In genomic region chr11:575996-576756, GRCh38 we compare ENCODE assay signal across 8 cellular contexts. TPM values are rescaled to one million over a fixed set of nuclear protein-coding genes. Genes with fewer than 3 reads are reported as not detected.
DNase-seq lines count a peak whose midpoint lies in the region; ATAC-seq and TF ChIP-seq lines count a peak whose summit lies in the region.

Gene PHRF1 (plus strand): TSS chr11:576470. CDS start chr11:581513, 5,043 bp downstream.

- no peaks in the 10 kb centered on the region for H4K20me1 ChIP-seq in fibroblast of lung (ENCODE audit: control insufficient read depth, extremely low read depth, insufficient read depth, low read length)

- H3K36me3 Mint-ChIP-seq in naive thymus-derived CD8-positive, alpha-beta T cell = peaks cover 0 to 3% (median 0%) of the 10 kb centered on the region in 3 donors
- peaks cover 2 to 5% of the 10 kb centered on the region in 2 donors for H3K36me3 Mint-ChIP-seq in stimulated activated naive B cell treated with anti-CD40 and anti-IgM and Interleukin-4, amounts not matched to agents 10 μg/mL and 1 μg/mL and 100 μg/mL, for 72 hours

- H3K9me3 Mint-ChIP-seq in naive thymus-derived CD8-positive, alpha-beta T cell = no peaks in the 10 kb centered on the region
- H3K9me3 Mint-ChIP-seq in stimulated activated naive B cell treated with anti-CD40 and anti-IgM and Interleukin-4, amounts not matched to agents 10 μg/mL and 1 μg/mL and 100 μg/mL, for 72 hours = no peaks in the 10 kb centered on the region

- H2AFZ ChIP-seq in fibroblast of lung (ENCODE audit: low read length) = peak within 1 kb of the TSS; percentile 97

- H3K27ac ChIP-seq in fibroblast of lung (ENCODE audit: insufficient read depth, low read length) = peak within 1 kb of the TSS; percentile 99

- ATAC-seq in naive thymus-derived CD8-positive, alpha-beta T cell = peak; percentile 80 to 87
- ATAC-seq in stimulated activated naive B cell treated with anti-CD40 and anti-IgM and Interleukin-4, amounts not matched to agents 10 μg/mL and 1 μg/mL and 100 μg/mL, for 72 hours (replicated peaks) = peak; percentile 95 to 96

- no peaks in the 10 kb centered on the region for H3K9me3 ChIP-seq in fibroblast of lung (ENCODE audit: control insufficient read depth, insufficient read depth, low read depth, low read length)

- POLR2A ChIA-PET in naive thymus-derived CD8-positive, alpha-beta T cell (lab: Charles Lee) = interaction anchor here (0.6 to 5.1 kb wide), 27 partner anchors 9 to 369 kb away, joined by 3 to 48 read pairs (median 4); partner anchors contain the start of genes BET1L, DEAF1, GATD1 and HRAS

- H3K4me1 Mint-ChIP-seq in naive thymus-derived CD8-positive, alpha-beta T cell = peaks cover 25 to 55% (median 53%) of the 10 kb centered on the region in 4 donors
- H3K4me1 Mint-ChIP-seq in stimulated activated naive B cell treated with anti-CD40 and anti-IgM and Interleukin-4, amounts not matched to agents 10 μg/mL and 1 μg/mL and 100 μg/mL, for 72 hours = peaks cover 26 to 48% of the 10 kb centered on the region in 2 donors

- peak within 1 kb of the TSS; percentile 93 to 99 (median 98) for H3K27ac Mint-ChIP-seq in naive thymus-derived CD8-positive, alpha-beta T cell
- peak within 1 kb of the TSS; percentile 99 for H3K27ac Mint-ChIP-seq in stimulated activated naive B cell treated with anti-CD40 and anti-IgM and Interleukin-4, amounts not matched to agents 10 μg/mL and 1 μg/mL and 100 μg/mL, for 72 hours

- no peak for TF ChIP-seq CTCF in LNCaP clone FGC (IDR thresholded peaks at IDR 0.05; ENCODE audit: control insufficient read depth, extremely low read depth, insufficient read depth)
- TF ChIP-seq CTCF in fibroblast of lung (conservative IDR thresholded peaks at IDR 0.05 in 1 of 2, IDR thresholded peaks at IDR 0.05 in 1 of 2; ENCODE audit: low read depth in 1 of 2, low read length in 2 of 2) = no peak

- H3K4me3 ChIP-seq in LNCaP clone FGC (ENCODE audit: low read depth, low read length) (peak within 1 kb of the TSS; percentile 79), fibroblast of lung (replicated peaks in 1 of 4; ENCODE audit: control extremely low read depth in 1 of 4, insufficient read depth in 1 of 4, low read depth in 3 of 4, low read length in 4 of 4) (peak within 1 kb of the TSS; percentile 76 to 96 (median 95))

- H3K4me1 ChIP-seq in fibroblast of lung (ENCODE audit: control insufficient read depth, extremely low read depth, insufficient read depth, low read length) = peaks cover 3% of the 10 kb centered on the region

- H3K9ac ChIP-seq in fibroblast of lung (ENCODE audit: insufficient read depth, low read length) = peak within 1 kb of the TSS; percentile 98

- H3K36me3 ChIP-seq in fibroblast of lung (ENCODE audit: control insufficient read depth, insufficient read depth, low read length) = peaks cover 3% of the 10 kb centered on the region

- H3K4me3 Mint-ChIP-seq in naive thymus-derived CD8-positive, alpha-beta T cell = peak within 1 kb of the TSS; percentile 87 to 99 (median 97)
- H3K4me3 Mint-ChIP-seq in stimulated activated naive B cell treated with anti-CD40 and anti-IgM and Interleukin-4, amounts not matched to agents 10 μg/mL and 1 μg/mL and 100 μg/mL, for 72 hours = peak within 1 kb of the TSS; percentile 88 to 97

- H3K27me3 ChIP-seq in fibroblast of lung (ENCODE audit: control insufficient read depth, insufficient read depth, low read length) = no peaks in the 10 kb centered on the region

- peaks cover 44% of the 10 kb centered on the region for H3K79me2 ChIP-seq in fibroblast of lung (ENCODE audit: control insufficient read depth, insufficient read depth, low read length)

- peaks cover 0 to 2% (median 0%) of the 10 kb centered on the region in 5 donors for H3K27me3 Mint-ChIP-seq in naive thymus-derived CD8-positive, alpha-beta T cell
- peaks cover 12 to 14% of the 10 kb centered on the region in 2 donors for H3K27me3 Mint-ChIP-seq in stimulated activated naive B cell treated with anti-CD40 and anti-IgM and Interleukin-4, amounts not matched to agents 10 μg/mL and 1 μg/mL and 100 μg/mL, for 72 hours

- DNase-seq in Daoy (ENCODE audit: low read depth) (peak; percentile 94), GOT3 (lab: John Stamatoyannopoulos, UW) (peak; percentile 74), LNCaP clone FGC (ENCODE audit: low read depth) (peak; percentile 79), RPMI8226 (peak; percentile 91), fibroblast of lung (ENCODE audit: low read depth in 2 of 2) (peak; percentile 93 to 96)
- DNase-seq in activated T-helper 1 cell treated with anti-CD3 and anti-CD28 coated beads, Interleukin-2, amount 50 U/mL, for 16 hours (ENCODE audit: low read depth in 1 of 2, low spot score in 1 of 2) = peak; percentile 91 to 94
- peak; percentile 91 to 99 (median 96) for DNase-seq in naive thymus-derived CD8-positive, alpha-beta T cell
- DNase-seq in stimulated activated naive B cell treated with anti-CD40 and anti-IgM and Interleukin-4, amounts not matched to agents 10 μg/mL and 1 μg/mL and 100 μg/mL, for 72 hours = peak; percentile 89

- peak within 1 kb of the TSS; percentile 97 for H3K4me2 ChIP-seq in fibroblast of lung (ENCODE audit: extremely low read depth, insufficient read depth, low read length)

RNA-seq across cellular contexts. Expression of gene PHRF1, which starts in this region (rescaled TPM):
- total RNA-seq in Daoy (2014; rRNA removed; shearing (Covaris generic)) = 22.0 and 29.2 TPM in 2 replicates
- total RNA-seq in fibroblast of lung = 16.8 and 18.7 TPM in 2 replicates
- polyA plus RNA-seq in fibroblast of lung = 5.9 and 9.7 TPM in 2 replicates
- 11.2 and 16.3 TPM in 2 replicates for polyA plus RNA-seq in fibroblast of lung (2012)
- polyA minus RNA-seq in fibroblast of lung (ENCODE audit: low replicate concordance) = 12.8 and 20.2 TPM in 2 replicates
- 10 to 100 TPM; 48.9 to 54.7 TPM for total RNA-seq in naive thymus-derived CD8-positive, alpha-beta T cell
- 10 to 100 TPM in 1 of 3 donors, 1 to 10 TPM in 2; 3.5 to 19.8 (median 6.7) TPM for polyA plus RNA-seq in naive thymus-derived CD8-positive, alpha-beta T cell

Comparison
In these comparisons a context has a peak if more than half of its experiments do, and no peak if none do; other contexts are left out.
1. Peak in every context shown above with its lines: DNase-seq, ATAC-seq, H3K4me3 ChIP-seq and H3K27ac ChIP-seq.